Comparison of ENCODE assay signal across 1 cellular context in genomic region chr16:89094252-89094901, GRCh38.
A peak's percentile ranks its signal among the peaks of the same experiment; 100 is the strongest.
TF ChIP-seq lines count a peak whose summit lies in the region.

No MANE protein-coding gene starts in this region.

TF ChIP-seq in HepG2, 621 proteins besides CTCF, POLR2A, EP300 and RAD21 (continued from another document):
- TF ChIP-seq ZBTB40 (IDR thresholded peaks at IDR 0.05) (no peak), ZBTB40 (CRISPR knock-in tag; IDR thresholded peaks at IDR 0.05) (0 out of 2 replicates have a peak, but pooled peaks have one; percentile 34), MXD3 (CRISPR knock-in tag; IDR thresholded peaks at IDR 0.05) (0 out of 2 replicates have a peak, but pooled peaks have one; percentile 23), ZNF17 (CRISPR knock-in tag; IDR thresholded peaks at IDR 0.05) (no peak), SIX4 (CRISPR knock-in tag; IDR thresholded peaks at IDR 0.05) (no peak), GABPB1 (CRISPR knock-in tag; IDR thresholded peaks at IDR 0.05) (no peak; the same call in 1 of the 2 replicates), ZFP36L2 (CRISPR knock-in tag; IDR thresholded peaks at IDR 0.05) (no peak), TEAD3 (CRISPR knock-in tag; optimal IDR thresholded peaks at IDR 0.05; ENCODE audit: borderline replicate concordance) (peak; percentile 42), POLR2AphosphoS5 (IDR thresholded peaks at IDR 0.05; ENCODE audit: low read depth, low read length) (no peak), SMAD9 (CRISPR knock-in tag; IDR thresholded peaks at IDR 0.05) (no peak), TFDP1 (CRISPR knock-in tag; IDR thresholded peaks at IDR 0.05; ENCODE audit: borderline replicate concordance) (no peak), ZKSCAN5 (CRISPR knock-in tag; IDR thresholded peaks at IDR 0.05) (no peak), SALL1 (CRISPR knock-in tag; IDR thresholded peaks at IDR 0.05) (no peak), KDM5A (IDR thresholded peaks at IDR 0.05; ENCODE audit: borderline replicate concordance, low read length) (peak; percentile 82; the same call in 1 of the 2 replicates), XRCC5 (optimal IDR thresholded peaks at IDR 0.05; ENCODE audit: low read length) (peak; percentile 30), ZNF335 (CRISPR knock-in tag; IDR thresholded peaks at IDR 0.05) (no peak), ZNF607 (CRISPR knock-in tag; IDR thresholded peaks at IDR 0.05; ENCODE audit: borderline replicate concordance) (0 out of 2 replicates have a peak, but pooled peaks have one; percentile 35), RCOR2 (CRISPR knock-in tag; IDR thresholded peaks at IDR 0.05) (no peak), HMGXB4 (CRISPR knock-in tag; IDR thresholded peaks at IDR 0.05; ENCODE audit: borderline replicate concordance in 1 of 2, low read depth in 1 of 2) (no peak), ZSCAN25 (CRISPR knock-in tag; IDR thresholded peaks at IDR 0.05) (peak; percentile 12; the same call in 1 of the 2 replicates), STAT5B (CRISPR knock-in tag; IDR thresholded peaks at IDR 0.05) (no peak), ZNF282 (IDR thresholded peaks at IDR 0.05; ENCODE audit: partially characterized antibody) (no peak), KLF11 (CRISPR knock-in tag; IDR thresholded peaks at IDR 0.05) (no peak)
